In genomic region chr1:177780096-177780700, GRCh38 we compare ENCODE assay signal across 8 cellular contexts.
DNase-seq lines count a peak whose midpoint lies in the region; ATAC-seq and TF ChIP-seq lines count a peak whose summit lies in the region.

No MANE protein-coding gene starts in this region.

- H3K27me3 Mint-ChIP-seq in natural killer cell treated with Interleukin-12 subunit alpha and Interleukin-12 subunit beta and Interleukin-15 and Interleukin-18, amount 100 ng/mL, for 72 hours = no peaks in the 10 kb centered on the region

- intact Hi-C loops in Panc1 (cut with micrococcal nuclease; ENCODE audit: unreplicated experiment) = loop anchor here (5.0 to 10.0 kb wide), 3 partner anchors 167 to 885 kb away; no protein-coding TSS in a partner anchor
- intact Hi-C loops in prostate gland (cut with DNase I) = loop anchor here (2.0 kb wide), 1 partner anchor 523 kb away; no protein-coding TSS in a partner anchor

- H3K4me1 Mint-ChIP-seq in natural killer cell treated with Interleukin-12 subunit alpha and Interleukin-12 subunit beta and Interleukin-15 and Interleukin-18, amount 100 ng/mL, for 72 hours (ENCODE audit: low read depth in 2 of 2) = no peaks in the 10 kb centered on the region

- in situ Hi-C loops in Panc1 (cut with HindIII; ENCODE audit: low pct_unique_long_range_greater_than_20kb, low sequenced_read_pairs) = no loop called here

- TF ChIP-seq CTCF in GM12872 (IDR thresholded peaks at IDR 0.05; ENCODE audit: insufficient read depth, low read depth, low read length) (peak; percentile 59), LNCAP (IDR thresholded peaks at IDR 0.05) (peak; percentile 67), Panc1 (IDR thresholded peaks at IDR 0.05) (peak; percentile 71), prostate gland (IDR thresholded peaks at IDR 0.05) (peak in 3 of 4 experiments; percentile 44 to 65 (median 61))

- H3K27ac ChIP-seq in Panc1 (ENCODE audit: low read length) (no peak overlapping the region), prostate gland (no peak overlapping the region)

- H3K9me3 ChIP-seq in Panc1 (ENCODE audit: control insufficient read depth, insufficient read depth, low read depth, low read length) (no peaks in the 10 kb centered on the region), prostate gland (no peaks in the 10 kb centered on the region)

- H3K4me3 Mint-ChIP-seq in natural killer cell treated with Interleukin-12 subunit alpha and Interleukin-12 subunit beta and Interleukin-15 and Interleukin-18, amount 100 ng/mL, for 72 hours = no peak overlapping the region

- H3K4me1 ChIP-seq in Panc1 (ENCODE audit: control insufficient read depth, insufficient read depth, low read length) = no peaks in the 10 kb centered on the region
- no peaks in the 10 kb centered on the region for H3K4me1 ChIP-seq in prostate gland (replicated peaks)

- BruUV-seq in Panc1 (replicated peaks; lab: Mats Ljungman, UMichigan) = no TSS peak

- ATAC-seq in Panc1 = peak; percentile 83
- no peak for ATAC-seq in HG02623 (IDR thresholded peaks at IDR 0.05; ENCODE audit: unreplicated experiment)
- ATAC-seq in GM18517 (IDR thresholded peaks at IDR 0.05; ENCODE audit: unreplicated experiment) = no peak
- no peak for ATAC-seq in natural killer cell treated with Interleukin-12 subunit alpha and Interleukin-12 subunit beta and Interleukin-15 and Interleukin-18, amount 100 ng/mL, for 72 hours

- CTCF ChIA-PET in Panc1 (lab: Charles Lee) = interaction anchor here (0.6 kb wide), 1 partner anchor 568 kb away, joined by 5 read pairs; no protein-coding TSS in a partner anchor

- 21% methylated on average over 5 of the region's 5 CpGs for WGBS in prostate gland

- TF ChIP-seq POLR2A in prostate gland (IDR thresholded peaks at IDR 0.05) = no peak

- H3K27ac Mint-ChIP-seq in natural killer cell treated with Interleukin-12 subunit alpha and Interleukin-12 subunit beta and Interleukin-15 and Interleukin-18, amount 100 ng/mL, for 72 hours = no peak overlapping the region

- H3K4me3 ChIP-seq in Panc1 (ENCODE audit: low read depth in 2 of 2, low read length in 2 of 2) (no peak overlapping the region), prostate gland (no peak overlapping the region)

- DNase-seq in Panc1 (ENCODE audit: low read depth, low spot score) (peak; percentile 20), fibroblast of peridontal ligament (ENCODE audit: extremely low read depth) (peak; percentile 71), prostate gland (ENCODE audit: low spot score) (peak; percentile 12)
- no peak for DNase-seq in natural killer cell treated with Interleukin-12 subunit alpha and Interleukin-12 subunit beta and Interleukin-15 and Interleukin-18, amount 100 ng/mL, for 72 hours (ENCODE audit: low spot score)

- H3K36me3 Mint-ChIP-seq in natural killer cell treated with Interleukin-12 subunit alpha and Interleukin-12 subunit beta and Interleukin-15 and Interleukin-18, amount 100 ng/mL, for 72 hours = no peaks in the 10 kb centered on the region

- POLR2A ChIA-PET in Panc1 (lab: Charles Lee) = no interaction called here

- H3K27me3 ChIP-seq in Panc1 (ENCODE audit: control insufficient read depth, insufficient read depth, low read length) = 0 out of 2 replicates have a peak, but pooled peaks cover 4% of the 10 kb centered on the region
- no peaks in the 10 kb centered on the region for H3K27me3 ChIP-seq in prostate gland (replicated peaks; ENCODE audit: insufficient read depth)

- H3K9me3 Mint-ChIP-seq in natural killer cell treated with Interleukin-12 subunit alpha and Interleukin-12 subunit beta and Interleukin-15 and Interleukin-18, amount 100 ng/mL, for 72 hours = peaks cover 20% of the 10 kb centered on the region

- no peaks in the 10 kb centered on the region for H3K36me3 ChIP-seq in Panc1 (ENCODE audit: control insufficient read depth, insufficient read depth, low read length)
- no peaks in the 10 kb centered on the region for H3K36me3 ChIP-seq in prostate gland
